In the genomic region with DNA sequence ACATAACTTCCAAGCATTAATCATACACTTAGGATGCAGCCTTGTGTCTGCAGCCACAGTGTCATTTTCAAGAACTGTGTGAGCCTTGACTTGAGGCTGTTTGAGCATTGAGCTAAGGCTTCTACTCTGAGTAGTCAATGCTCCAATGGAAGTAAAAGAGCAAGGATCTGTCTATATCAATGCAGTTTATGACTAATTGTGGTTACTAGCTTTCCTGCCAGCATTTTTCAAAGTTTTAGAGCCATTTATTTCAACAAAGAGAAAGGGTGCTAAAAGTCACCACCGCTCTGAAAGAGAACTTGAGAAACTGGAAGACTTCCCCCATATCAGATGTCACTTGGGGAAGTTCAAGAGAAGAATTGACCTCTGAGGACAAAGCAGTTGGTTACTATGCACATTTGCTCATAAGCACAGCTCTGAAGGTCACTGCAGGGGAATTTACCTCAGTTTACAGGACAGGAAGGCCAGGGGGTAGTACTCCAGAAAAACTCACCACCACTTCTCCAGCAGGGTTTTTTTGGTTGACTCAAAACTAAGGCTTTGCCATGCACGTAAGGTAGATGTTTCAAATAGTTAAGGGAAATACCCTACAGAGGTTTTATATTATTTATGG, we compare ENCODE assay signal across 8 cellular contexts. TPM values are rescaled to one million over a fixed set of nuclear protein-coding genes. Genes with fewer than 3 reads are reported as not detected.
DNase-seq lines count a peak whose midpoint lies in the region; ATAC-seq and TF ChIP-seq lines count a peak whose summit lies in the region.

No MANE protein-coding gene starts in this region.

- H3K79me2 ChIP-seq in Karpas-422 (ENCODE audit: low read length): no peaks in the 10 kb centered on the region
- no peaks in the 10 kb centered on the region for H3K79me2 ChIP-seq in neural progenitor cell (ENCODE audit: low read depth)

- 77% methylated on average over 2 of the region's 2 CpGs for WGBS in upper lobe of left lung, 2 donors

- H3K36me3 ChIP-seq in upper lobe of left lung: no peaks in the 10 kb centered on the region
- no peaks in the 10 kb centered on the region for H3K36me3 ChIP-seq in Karpas-422 (ENCODE audit: insufficient read depth, low read length)
- H3K36me3 ChIP-seq in neural progenitor cell: no peaks in the 10 kb centered on the region

- H3K27me3 ChIP-seq in upper lobe of left lung (no peaks in the 10 kb centered on the region), Karpas-422 (ENCODE audit: low read length) (no peaks in the 10 kb centered on the region), neural progenitor cell (no peaks in the 10 kb centered on the region)

- H2AFZ ChIP-seq in Karpas-422 (ENCODE audit: low read length) (no peak overlapping the region), neural progenitor cell (replicated peaks) (no peak overlapping the region)

- H3K9me3 Mint-ChIP-seq in central memory CD8-positive, alpha-beta T cell: no peaks in the 10 kb centered on the region
- H3K9me3 Mint-ChIP-seq in activated naive CD4-positive, alpha-beta T cell treated with anti-CD3 and anti-CD28 coated beads, Interleukin-2, amount 10 ng/mL, durations not matched to agents 7 days and 5 days: no peaks in the 10 kb centered on the region
- H3K9me3 Mint-ChIP-seq in neural progenitor cell: no peaks in the 10 kb centered on the region

- no peak overlapping the region for H3K9ac ChIP-seq in Karpas-422 (ENCODE audit: low read length)
- no peak overlapping the region for H3K9ac ChIP-seq in neural progenitor cell

- H3K4me3 ChIP-seq in upper lobe of left lung (no peak overlapping the region), Karpas-422 (ENCODE audit: low read length) (no peak overlapping the region), neural progenitor cell (no peak overlapping the region)

- H3K4me1 ChIP-seq in upper lobe of left lung (peaks cover 0 to 3% (median under 1%) of the 10 kb centered on the region in 4 donors), Karpas-422 (ENCODE audit: low read length) (peaks cover 3% of the 10 kb centered on the region), neural progenitor cell (peaks cover 4% of the 10 kb centered on the region)

- H4K20me1 ChIP-seq in Karpas-422 (ENCODE audit: insufficient read depth, low read depth, low read length): no peaks in the 10 kb centered on the region
- no peaks in the 10 kb centered on the region for H4K20me1 ChIP-seq in neural progenitor cell (ENCODE audit: low read depth)

- peak overlapping the region; percentile 5 to 56 (median 36) for H3K27ac ChIP-seq in upper lobe of left lung
- H3K27ac ChIP-seq in Karpas-422 (ENCODE audit: low read length): no peak overlapping the region
- no peak overlapping the region for H3K27ac ChIP-seq in neural progenitor cell

- H3K4me3 Mint-ChIP-seq in central memory CD8-positive, alpha-beta T cell: no peak overlapping the region
- no peak overlapping the region for H3K4me3 Mint-ChIP-seq in activated naive CD4-positive, alpha-beta T cell treated with anti-CD3 and anti-CD28 coated beads, Interleukin-2, amount 10 ng/mL, durations not matched to agents 7 days and 5 days
- no peak overlapping the region for H3K4me3 Mint-ChIP-seq in neural progenitor cell

- H3K27me3 Mint-ChIP-seq in central memory CD8-positive, alpha-beta T cell: no peaks in the 10 kb centered on the region
- H3K27me3 Mint-ChIP-seq in activated naive CD4-positive, alpha-beta T cell treated with anti-CD3 and anti-CD28 coated beads, Interleukin-2, amount 10 ng/mL, durations not matched to agents 7 days and 5 days: no peaks in the 10 kb centered on the region
- H3K27me3 Mint-ChIP-seq in neural progenitor cell (ENCODE audit: insufficient read depth, low read depth): no peaks in the 10 kb centered on the region

- ATAC-seq in GM18502 (IDR thresholded peaks at IDR 0.05; ENCODE audit: poor library complexity, unreplicated experiment): peak; percentile 64
- peak; percentile 45 for ATAC-seq in central memory CD8-positive, alpha-beta T cell (replicated peaks; ENCODE audit: extremely low read depth, poor library complexity, severe bottlenecking)
- ATAC-seq in upper lobe of left lung (ENCODE audit: low FRiP score in 2 of 2): peak in 1 of 2 donors; percentile 80

- TF ChIP-seq CTCF in upper lobe of left lung (IDR thresholded peaks at IDR 0.05) (no peak), neural progenitor cell (IDR thresholded peaks at IDR 0.05) (no peak)

- TF ChIP-seq POLR2A in upper lobe of left lung (IDR thresholded peaks at IDR 0.05): peak in 1 of 4 donors; percentile 33

- H3K4me1 Mint-ChIP-seq in central memory CD8-positive, alpha-beta T cell: peaks cover 38% of the 10 kb centered on the region
- H3K4me1 Mint-ChIP-seq in activated naive CD4-positive, alpha-beta T cell treated with anti-CD3 and anti-CD28 coated beads, Interleukin-2, amount 10 ng/mL, durations not matched to agents 7 days and 5 days: peaks cover 40% of the 10 kb centered on the region
- H3K4me1 Mint-ChIP-seq in neural progenitor cell: peaks cover 7% of the 10 kb centered on the region

- CTCF ChIA-PET in activated naive CD4-positive, alpha-beta T cell treated with anti-CD3 and anti-CD28 coated beads, Interleukin-2, amount 10 ng/mL, durations not matched to agents 7 days and 5 days (lab: Charles Lee): interaction anchor here (1.0 to 2.2 kb wide), 5 partner anchors 9 to 77 kb away, joined by 3 to 6 read pairs (median 4); no protein-coding TSS in a partner anchor

- H3K9me3 ChIP-seq in upper lobe of left lung (no peaks in the 10 kb centered on the region), Karpas-422 (ENCODE audit: low read length) (no peaks in the 10 kb centered on the region), neural progenitor cell (ENCODE audit: low read depth) (no peaks in the 10 kb centered on the region)

- TF ChIP-seq EP300 in upper lobe of left lung (IDR thresholded peaks at IDR 0.05): peak in 1 of 4 donors; percentile 17

- H3K4me2 ChIP-seq in Karpas-422 (ENCODE audit: low read depth, low read length, poor library complexity, severe bottlenecking) (no peak overlapping the region), neural progenitor cell (no peak overlapping the region)

- H3K36me3 Mint-ChIP-seq in central memory CD8-positive, alpha-beta T cell (ENCODE audit: insufficient read depth): no peaks in the 10 kb centered on the region
- H3K36me3 Mint-ChIP-seq in activated naive CD4-positive, alpha-beta T cell treated with anti-CD3 and anti-CD28 coated beads, Interleukin-2, amount 10 ng/mL, durations not matched to agents 7 days and 5 days: peaks cover 4% of the 10 kb centered on the region
- no peaks in the 10 kb centered on the region for H3K36me3 Mint-ChIP-seq in neural progenitor cell

- no peaks in the 10 kb centered on the region for H3K9me2 ChIP-seq in Karpas-422 (replicated peaks; ENCODE audit: insufficient read depth, low read length)

- DNase-seq in H4 (ENCODE audit: low spot score) (peak; percentile 76), M059J (ENCODE audit: low read depth) (peak; percentile 96), upper lobe of left lung (no peak), Karpas-422 (no peak), neural progenitor cell (ENCODE audit: low spot score) (no peak)
- DNase-seq in central memory CD8-positive, alpha-beta T cell (ENCODE audit: low spot score in 2 of 2): no peak
- no peak for DNase-seq in activated naive CD4-positive, alpha-beta T cell treated with anti-CD3 and anti-CD28 coated beads, Interleukin-2, amount 10 ng/mL, durations not matched to agents 7 days and 5 days

- peak overlapping the region; percentile 64 for H3K27ac Mint-ChIP-seq in central memory CD8-positive, alpha-beta T cell (ENCODE audit: low read depth)
- no peak overlapping the region for H3K27ac Mint-ChIP-seq in activated naive CD4-positive, alpha-beta T cell treated with anti-CD3 and anti-CD28 coated beads, Interleukin-2, amount 10 ng/mL, durations not matched to agents 7 days and 5 days
- no peak overlapping the region for H3K27ac Mint-ChIP-seq in neural progenitor cell

- H3F3A ChIP-seq in neural progenitor cell (ENCODE audit: low read depth): no peaks in the 10 kb centered on the region

RNA-seq across cellular contexts. Expression of gene RGS1, which starts 24.5 kb away (rescaled TPM):
- total RNA-seq in H4 (2014; rRNA removed; shearing (Covaris generic)): 2.4 and 4.5 TPM in 2 replicates
- total RNA-seq in M059J (2014; rRNA removed; shearing (Covaris generic)): not detected in 2 replicates
- 10 to 100 TPM; 30.1 to 96.0 (median 48.5) TPM for total RNA-seq in upper lobe of left lung
- 0.22 and 3.5 TPM in 2 replicates for total RNA-seq in Karpas-422 (2014; rRNA removed; shearing (Covaris generic); ENCODE audit: low replicate concordance)
- not detected in 2 replicates for total RNA-seq in neural progenitor cell (ENCODE audit: low replicate concordance)

Comparison
In these comparisons a context has a peak if more than half of its experiments do, and no peak if none do; other contexts are left out.
1. DNase-seq: peak in H4 (single experiment) and M059J (single experiment); none in central memory CD8-positive, alpha-beta T cell (0 of 2), upper lobe of left lung (0 of 2), Karpas-422 (single experiment), activated naive CD4-positive, alpha-beta T cell treated with anti-CD3 and anti-CD28 coated beads, Interleukin-2, amount 10 ng/mL, durations not matched to agents 7 days and 5 days (single experiment) and neural progenitor cell (single experiment).
2. H3K27ac ChIP-seq: peak in upper lobe of left lung (4 of 4); none in Karpas-422 (single experiment) and neural progenitor cell (single experiment).